ENCODE assay signal across 1 cellular context in genomic region chr18:9171919-9172318, GRCh38.
TF ChIP-seq lines count a peak whose summit lies in the region.

No MANE protein-coding gene starts in this region.

TF ChIP-seq in K562, 482 proteins besides CTCF, POLR2A, EP300 and RAD21:
- 0 out of 2 replicates have a peak, but pooled peaks have one; percentile 39 for TF ChIP-seq ZNF384 (IDR thresholded peaks at IDR 0.05; ENCODE audit: low read depth, low read length)
- peak; percentile 69; the same call in 1 of the 2 replicates for TF ChIP-seq TRIM28 (IDR thresholded peaks at IDR 0.05)
